ENCODE assay signal across 24 cellular contexts in the genomic region with DNA sequence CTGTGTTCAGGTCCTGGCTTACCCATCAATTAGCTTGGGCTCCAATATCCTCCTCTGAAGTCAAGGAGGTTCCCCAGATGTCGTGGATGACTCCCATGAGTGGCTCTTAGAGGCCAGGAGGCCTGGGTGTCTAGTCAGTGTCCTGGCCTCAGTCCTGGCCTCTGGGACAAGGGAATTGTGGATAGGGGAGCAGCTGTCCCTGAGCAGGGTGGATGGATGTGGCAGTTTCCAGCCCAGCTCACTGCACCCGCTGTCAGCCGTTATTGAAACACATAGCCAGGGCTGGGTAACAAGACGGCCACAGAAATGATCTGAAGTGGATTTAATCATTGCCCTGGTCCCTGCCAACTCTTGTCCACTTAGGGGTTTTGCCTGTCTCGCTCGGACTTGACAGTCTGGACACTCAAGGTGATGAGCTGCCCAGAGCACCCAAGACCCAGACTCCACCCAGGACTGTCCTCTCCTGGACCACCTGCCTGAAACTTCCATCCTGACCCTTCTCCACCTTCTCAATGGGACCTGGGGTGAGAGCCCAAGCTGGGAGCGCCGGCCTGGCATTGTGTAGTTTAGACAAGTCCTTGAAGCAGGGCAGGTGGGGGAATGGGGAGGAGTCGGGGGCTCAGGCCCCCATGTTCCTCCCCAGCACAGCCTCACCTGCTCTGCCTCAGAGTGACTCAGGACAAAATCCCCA.
"Had no signal": no experiment of that assay in that cellular context is flagged by ENCODE, and none has a peak within 500 bp of the region (broad histone marks: within the 10 kb centered on the region; RNA-seq: fewer than 3 reads in every experiment).

No MANE protein-coding gene starts in this region.

- H3K4me1 ChIP-seq: body of pancreas, testis had no signal

- H3K9ac ChIP-seq: neural progenitor cell had no signal

- H3K9me3 Mint-ChIP-seq: activated T-helper 1 cell treated with anti-CD3 and anti-CD28 coated beads, Interleukin-12 subunit alpha, Interleukin-12 subunit beta, Interleukin-2, Interleukin-4 antibody, amounts not matched to agents 30 ng/mL and 10 ng/mL and 1 ng/mL, durations not matched to agents 14 hours and 24 hours and 36 hours; effector memory CD8-positive, alpha-beta T cell; mesothelial cell of epicardium; naive B cell; neural progenitor cell had no signal

- H3K9me3 ChIP-seq: body of pancreas, gastroesophageal sphincter, right atrium auricular region, testis, transverse colon had no signal

- H3K36me3 ChIP-seq: gastroesophageal sphincter, neural progenitor cell, right atrium auricular region, transverse colon had no signal

- H3K27ac Mint-ChIP-seq: activated naive CD8-positive, alpha-beta T cell; activated T-helper 1 cell treated with anti-CD3 and anti-CD28 coated beads, Interleukin-12 subunit alpha, Interleukin-12 subunit beta, Interleukin-2, Interleukin-4 antibody, amounts not matched to agents 30 ng/mL and 10 ng/mL and 1 ng/mL, durations not matched to agents 14 hours and 24 hours and 36 hours; mesothelial cell of epicardium; naive B cell; neural progenitor cell had no signal

- H3K4me1 Mint-ChIP-seq: naive B cell had no signal

- H3K4me3 ChIP-seq: body of pancreas, coronary artery, dorsolateral prefrontal cortex, gastroesophageal sphincter, neural progenitor cell, right atrium auricular region, testis, transverse colon had no signal

- ATAC-seq: body of pancreas; effector memory CD8-positive, alpha-beta T cell; gastroesophageal sphincter had no signal

- H3K27ac ChIP-seq: body of pancreas, coronary artery, dorsolateral prefrontal cortex, gastroesophageal sphincter, neural progenitor cell, right atrium auricular region, testis, transverse colon had no signal

- H3K27me3 ChIP-seq: body of pancreas, neural progenitor cell, right atrium auricular region, testis had no signal

- H3K4me3 Mint-ChIP-seq: activated naive CD8-positive, alpha-beta T cell; activated T-helper 1 cell treated with anti-CD3 and anti-CD28 coated beads, Interleukin-12 subunit alpha, Interleukin-12 subunit beta, Interleukin-2, Interleukin-4 antibody, amounts not matched to agents 30 ng/mL and 10 ng/mL and 1 ng/mL, durations not matched to agents 14 hours and 24 hours and 36 hours; mesothelial cell of epicardium; naive B cell; neural progenitor cell had no signal

- H3K27me3 Mint-ChIP-seq: activated naive CD8-positive, alpha-beta T cell had no signal

- H2AFZ ChIP-seq: neural progenitor cell had no signal

- DNase-seq: activated CD4-positive, alpha-beta T cell treated with anti-CD3 and anti-CD28 coated beads for 4 hours; activated CD4-positive, alpha-beta T cell treated with anti-CD3 and anti-CD28 coated beads, Interleukin-2, amount 50 U/mL, for 48 hours; activated CD4-positive, CD25-positive, alpha-beta regulatory T cell; activated CD8-positive, alpha-beta memory T cell treated with anti-CD3 and anti-CD28 coated beads, Interleukin-2, amount 50 U/mL, for 4 hours; activated gamma-delta T cell; activated T-cell treated with anti-CD3 and anti-CD28 coated beads, Interleukin-2, amount 50 U/mL, for 1 hour; body of pancreas; cerebellar nuclear complex; dorsolateral prefrontal cortex; effector memory CD8-positive, alpha-beta T cell; hippocampal formation; naive B cell; stimulated activated CD4-positive, alpha-beta T cell treated with anti-CD3 and anti-CD28 coated beads, Interleukin-15, amount 100 ng/mL, for 24 hours; stimulated activated CD4-positive, alpha-beta T cell treated with anti-CD3 and anti-CD28 coated beads, Interleukin-2, amount 100 ng/mL, for 24 hours; stimulated activated naive CD4-positive, alpha-beta T cell treated with Interleukin-2 at 50 U/mL for 16 hours; testis; transverse colon had no signal

- H3K4me2 ChIP-seq: neural progenitor cell had no signal

- H3K36me3 Mint-ChIP-seq: activated naive CD8-positive, alpha-beta T cell; mesothelial cell of epicardium; naive B cell; neural progenitor cell had no signal
